In genomic region chr10:133347636-133348517, GRCh38 we compare ENCODE assay signal across 2 cellular contexts.
TF ChIP-seq lines count a peak whose summit lies in the region.

No MANE protein-coding gene starts in this region.

TF ChIP-seq in SK-N-SH, 30 proteins besides CTCF, POLR2A, EP300 and RAD21:
- TF ChIP-seq FOXJ3 (CRISPR knock-in tag; IDR thresholded peaks at IDR 0.05) = no peak
- no peak for TF ChIP-seq FOSL2 (IDR thresholded peaks at IDR 0.05; ENCODE audit: borderline replicate concordance, low read depth)
- no peak for TF ChIP-seq USF1 (IDR thresholded peaks at IDR 0.05; ENCODE audit: borderline replicate concordance, low read depth)
- no peak for TF ChIP-seq SMC3 (IDR thresholded peaks at IDR 0.05; ENCODE audit: low read depth, low read length)
- no peak for TF ChIP-seq GABPA (IDR thresholded peaks at IDR 0.05; ENCODE audit: low read depth)

TF ChIP-seq in SK-N-SH treated with all-trans-retinoic acid at 6 μM for 48 hours, 23 proteins besides CTCF, POLR2A, EP300 and RAD21:
- TF ChIP-seq OSR1 (CRISPR knock-in tag; IDR thresholded peaks at IDR 0.05) (no peak), RARB (CRISPR knock-in tag; IDR thresholded peaks at IDR 0.05) (no peak)
